15 cellular contexts compared by ENCODE assay signal in the genomic region with DNA sequence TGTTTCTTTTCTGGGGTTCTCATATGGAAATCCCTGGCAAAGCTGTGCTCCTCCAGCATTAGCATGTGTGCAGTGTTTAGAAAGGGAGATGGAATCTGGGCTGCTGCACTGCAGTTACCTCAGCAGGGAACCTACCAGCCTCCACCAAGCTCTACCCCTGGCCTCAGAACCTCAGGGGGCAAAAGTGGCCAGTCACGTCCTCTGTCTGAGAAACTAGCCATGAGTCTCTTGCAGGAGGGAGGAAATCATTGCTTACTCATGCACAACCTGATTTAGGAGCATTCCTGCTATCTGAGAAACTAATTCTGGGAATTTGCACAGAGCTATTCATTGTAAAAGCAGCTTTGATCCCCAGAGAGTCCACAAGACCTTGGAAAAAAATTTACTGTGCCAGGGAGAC.
A peak's percentile ranks its signal among the peaks of the same experiment; 100 is the strongest.
DNase-seq lines count a peak whose midpoint lies in the region; ATAC-seq, FAIRE-seq and TF ChIP-seq lines count a peak whose summit lies in the region.
"Had no signal": no experiment of that assay in that cellular context is flagged by ENCODE, and none has a peak within 500 bp of the region (broad histone marks: within the 10 kb centered on the region; RNA-seq: fewer than 3 reads in every experiment).

No MANE protein-coding gene starts in this region.

- no peak for FAIRE-seq in GM12892 (lab: Jason Lieb, UNC)

- H3K27ac ChIP-seq in RWPE1: peak overlapping the region; percentile 64
- H3K27ac ChIP-seq in epithelial cell of prostate: peak overlapping the region; percentile 75
- H3K27ac ChIP-seq: vagina, VCaP had no signal

- TF ChIP-seq CTCF in RWPE1 (conservative IDR thresholded peaks at IDR 0.05; ENCODE audit: low read depth): no peak

- ATAC-seq in HG02938 (IDR thresholded peaks at IDR 0.05; ENCODE audit: unreplicated experiment): no peak
- ATAC-seq: activated T-helper 17 cell treated with anti-CD3 and anti-CD28 coated beads, Interleukin-2, amount 50 U/mL, for 72 hours had no signal

- POLR2A ChIA-PET in RWPE1 (lab: Yijun Ruan, JAX; ENCODE audit: low non-redundant PET): no interaction called here

- CTCF ChIA-PET in RWPE1 (lab: Yijun Ruan, JAX): interaction anchor here (1.1 to 1.2 kb wide), 2 partner anchors 11 to 28 kb away, joined by 3 to 7 read pairs; no protein-coding TSS in a partner anchor

- DNase-seq in ELF-1 (ENCODE audit: low read depth, low spot score) (peak; percentile 48), RWPE1 (ENCODE audit: low spot score) (no peak), epithelial cell of prostate (ENCODE audit: low read depth, low spot score) (no peak), pulmonary artery endothelial cell (ENCODE audit: low read depth, low spot score) (peak; percentile 66), GM12892 (ENCODE audit: insufficient read length) (no peak), anterior cingulate cortex (lab: John Stamatoyannopoulos, UW) (no peak), NCI-H2107 (lab: John Stamatoyannopoulos, UW) (no peak)
- DNase-seq: DMS79 treated with DMSO at 0.1 percent for 48 hours, foreskin melanocyte, Karpas-422, NCI-H82 had no signal

- TF ChIP-seq POLR2A in GM12892 (IDR thresholded peaks at IDR 0.05; ENCODE audit: low read depth, low read length): no peak

Comparison
In these comparisons a context has a peak if more than half of its experiments do, and no peak if none do; other contexts are left out.
1. DNase-seq: peak in ELF-1 (single experiment) and pulmonary artery endothelial cell (single experiment); none in RWPE1 (single experiment), epithelial cell of prostate (single experiment), GM12892 (single experiment), anterior cingulate cortex (0 of 58) and NCI-H2107 (single experiment).